Comparison of ENCODE assay signal across 1 cellular context in genomic region chr4:135724426-135724825, GRCh38.
TF ChIP-seq lines count a peak whose summit lies in the region.

No MANE protein-coding gene starts in this region.

TF ChIP-seq in GM23338, 12 proteins besides CTCF, POLR2A, EP300 and RAD21 (continued from another document):
- TF ChIP-seq, protein P1, sequence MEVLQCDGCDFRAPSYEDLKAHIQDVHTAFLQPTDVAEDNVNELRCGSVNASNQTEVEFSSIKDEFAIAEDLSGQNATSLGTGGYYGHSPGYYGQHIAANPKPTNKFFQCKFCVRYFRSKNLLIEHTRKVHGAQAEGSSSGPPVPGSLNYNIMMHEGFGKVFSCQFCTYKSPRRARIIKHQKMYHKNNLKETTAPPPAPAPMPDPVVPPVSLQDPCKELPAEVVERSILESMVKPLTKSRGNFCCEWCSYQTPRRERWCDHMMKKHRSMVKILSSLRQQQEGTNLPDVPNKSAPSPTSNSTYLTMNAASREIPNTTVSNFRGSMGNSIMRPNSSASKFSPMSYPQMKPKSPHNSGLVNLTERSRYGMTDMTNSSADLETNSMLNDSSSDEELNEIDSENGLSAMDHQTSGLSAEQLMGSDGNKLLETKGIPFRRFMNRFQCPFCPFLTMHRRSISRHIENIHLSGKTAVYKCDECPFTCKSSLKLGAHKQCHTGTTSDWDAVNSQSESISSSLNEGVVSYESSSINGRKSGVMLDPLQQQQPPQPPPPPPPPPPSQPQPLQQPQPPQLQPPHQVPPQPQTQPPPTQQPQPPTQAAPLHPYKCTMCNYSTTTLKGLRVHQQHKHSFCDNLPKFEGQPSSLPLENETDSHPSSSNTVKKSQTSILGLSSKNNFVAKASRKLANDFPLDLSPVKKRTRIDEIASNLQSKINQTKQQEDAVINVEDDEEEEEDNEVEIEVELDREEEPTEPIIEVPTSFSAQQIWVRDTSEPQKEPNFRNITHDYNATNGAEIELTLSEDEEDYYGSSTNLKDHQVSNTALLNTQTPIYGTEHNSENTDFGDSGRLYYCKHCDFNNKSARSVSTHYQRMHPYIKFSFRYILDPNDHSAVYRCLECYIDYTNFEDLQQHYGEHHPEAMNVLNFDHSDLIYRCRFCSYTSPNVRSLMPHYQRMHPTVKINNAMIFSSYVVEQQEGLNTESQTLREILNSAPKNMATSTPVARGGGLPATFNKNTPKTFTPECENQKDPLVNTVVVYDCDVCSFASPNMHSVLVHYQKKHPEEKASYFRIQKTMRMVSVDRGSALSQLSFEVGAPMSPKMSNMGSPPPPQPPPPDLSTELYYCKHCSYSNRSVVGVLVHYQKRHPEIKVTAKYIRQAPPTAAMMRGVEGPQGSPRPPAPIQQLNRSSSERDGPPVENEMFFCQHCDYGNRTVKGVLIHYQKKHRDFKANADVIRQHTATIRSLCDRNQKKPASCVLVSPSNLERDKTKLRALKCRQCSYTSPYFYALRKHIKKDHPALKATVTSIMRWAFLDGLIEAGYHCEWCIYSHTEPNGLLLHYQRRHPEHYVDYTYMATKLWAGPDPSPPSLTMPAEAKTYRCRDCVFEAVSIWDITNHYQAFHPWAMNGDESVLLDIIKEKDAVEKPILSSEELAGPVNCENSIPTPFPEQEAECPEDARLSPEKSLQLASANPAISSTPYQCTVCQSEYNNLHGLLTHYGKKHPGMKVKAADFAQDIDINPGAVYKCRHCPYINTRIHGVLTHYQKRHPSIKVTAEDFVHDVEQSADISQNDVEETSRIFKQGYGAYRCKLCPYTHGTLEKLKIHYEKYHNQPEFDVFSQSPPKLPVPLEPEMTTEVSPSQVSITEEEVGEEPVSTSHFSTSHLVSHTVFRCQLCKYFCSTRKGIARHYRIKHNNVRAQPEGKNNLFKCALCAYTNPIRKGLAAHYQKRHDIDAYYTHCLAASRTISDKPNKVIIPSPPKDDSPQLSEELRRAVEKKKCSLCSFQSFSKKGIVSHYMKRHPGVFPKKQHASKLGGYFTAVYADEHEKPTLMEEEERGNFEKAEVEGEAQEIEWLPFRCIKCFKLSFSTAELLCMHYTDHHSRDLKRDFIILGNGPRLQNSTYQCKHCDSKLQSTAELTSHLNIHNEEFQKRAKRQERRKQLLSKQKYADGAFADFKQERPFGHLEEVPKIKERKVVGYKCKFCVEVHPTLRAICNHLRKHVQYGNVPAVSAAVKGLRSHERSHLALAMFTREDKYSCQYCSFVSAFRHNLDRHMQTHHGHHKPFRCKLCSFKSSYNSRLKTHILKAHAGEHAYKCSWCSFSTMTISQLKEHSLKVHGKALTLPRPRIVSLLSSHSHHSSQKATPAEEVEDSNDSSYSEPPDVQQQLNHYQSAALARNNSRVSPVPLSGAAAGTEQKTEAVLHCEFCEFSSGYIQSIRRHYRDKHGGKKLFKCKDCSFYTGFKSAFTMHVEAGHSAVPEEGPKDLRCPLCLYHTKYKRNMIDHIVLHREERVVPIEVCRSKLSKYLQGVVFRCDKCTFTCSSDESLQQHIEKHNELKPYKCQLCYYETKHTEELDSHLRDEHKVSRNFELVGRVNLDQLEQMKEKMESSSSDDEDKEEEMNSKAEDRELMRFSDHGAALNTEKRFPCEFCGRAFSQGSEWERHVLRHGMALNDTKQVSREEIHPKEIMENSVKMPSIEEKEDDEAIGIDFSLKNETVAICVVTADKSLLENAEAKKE (CRISPR knock-in tag; IDR thresholded peaks at IDR 0.05), result no peak
- TF ChIP-seq EZH2phosphoT487 (IDR thresholded peaks at IDR 0.05; ENCODE audit: unreplicated experiment), result no peak
- TF ChIP-seq, protein P2, sequence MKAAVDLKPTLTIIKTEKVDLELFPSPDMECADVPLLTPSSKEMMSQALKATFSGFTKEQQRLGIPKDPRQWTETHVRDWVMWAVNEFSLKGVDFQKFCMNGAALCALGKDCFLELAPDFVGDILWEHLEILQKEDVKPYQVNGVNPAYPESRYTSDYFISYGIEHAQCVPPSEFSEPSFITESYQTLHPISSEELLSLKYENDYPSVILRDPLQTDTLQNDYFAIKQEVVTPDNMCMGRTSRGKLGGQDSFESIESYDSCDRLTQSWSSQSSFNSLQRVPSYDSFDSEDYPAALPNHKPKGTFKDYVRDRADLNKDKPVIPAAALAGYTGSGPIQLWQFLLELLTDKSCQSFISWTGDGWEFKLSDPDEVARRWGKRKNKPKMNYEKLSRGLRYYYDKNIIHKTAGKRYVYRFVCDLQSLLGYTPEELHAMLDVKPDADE (IDR thresholded peaks at IDR 0.05), result no peak
